ENCODE assay signal across 10 cellular contexts in the genomic region with DNA sequence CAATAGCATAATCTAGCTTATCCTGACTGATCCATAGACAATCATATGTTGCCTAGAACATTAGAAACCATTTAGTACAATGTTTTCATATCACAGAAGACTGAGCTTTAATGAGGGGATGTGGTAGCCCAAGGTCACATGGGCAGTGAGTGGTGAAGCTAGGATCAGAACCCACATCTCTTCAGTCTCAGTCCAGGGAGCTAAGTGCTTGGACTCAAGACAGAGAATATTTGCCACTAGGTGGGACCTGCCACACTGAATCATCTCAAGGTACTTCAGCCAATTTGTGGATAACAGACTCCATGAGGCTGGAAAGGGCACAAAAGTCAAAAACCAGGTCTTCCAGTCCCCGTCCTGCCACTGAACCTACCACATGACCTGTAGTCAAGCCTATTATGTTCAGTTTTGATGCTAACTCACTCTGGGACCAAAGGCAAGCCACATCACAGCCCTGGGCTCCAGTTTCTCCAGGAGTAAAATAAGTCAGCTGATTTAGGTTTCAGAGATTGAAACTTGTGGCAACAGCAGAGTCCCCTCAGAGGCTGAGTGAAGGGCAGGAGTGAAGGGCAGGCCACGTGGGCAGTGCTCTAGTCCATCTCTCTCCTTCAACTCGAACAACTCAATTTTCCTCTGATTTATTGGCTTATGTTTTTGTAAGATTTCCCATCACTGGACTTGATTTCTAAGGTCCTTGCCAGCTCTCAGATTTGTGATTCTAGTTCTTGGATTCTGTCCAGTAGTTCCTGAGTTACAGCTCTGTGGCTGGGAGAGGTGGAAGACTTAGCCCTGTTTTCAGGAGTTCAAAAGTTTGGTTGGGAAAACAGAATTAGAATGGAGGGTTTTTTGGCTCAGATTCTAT.
DNase-seq lines count a peak whose midpoint lies in the region; TF ChIP-seq lines count a peak whose summit lies in the region.
"Had no signal": no experiment of that assay in that cellular context is flagged by ENCODE, and none has a peak within 500 bp of the region (broad histone marks: within the 10 kb centered on the region; RNA-seq: fewer than 3 reads in every experiment).

No MANE protein-coding gene starts in this region.

- peak; percentile 6 for TF ChIP-seq CTCF in HFF-Myc (IDR thresholded peaks at IDR 0.05; ENCODE audit: low read depth, low read length, missing control alignments)
- 0 out of 2 replicates have a peak, but pooled peaks have one; percentile 5 for TF ChIP-seq CTCF in VCaP (conservative IDR thresholded peaks at IDR 0.05)
- no peak for TF ChIP-seq CTCF in fibroblast of lung (conservative IDR thresholded peaks at IDR 0.05 in 1 of 2, IDR thresholded peaks at IDR 0.05 in 1 of 2; ENCODE audit: low read depth in 1 of 2, low read length in 2 of 2)
- peak; percentile 13 for TF ChIP-seq CTCF in retinal pigment epithelial cell (conservative IDR thresholded peaks at IDR 0.05; ENCODE audit: low read depth, low read length)

- H3K27me3 ChIP-seq in fibroblast of lung (ENCODE audit: control insufficient read depth, insufficient read depth, low read length) = no peaks in the 10 kb centered on the region

- no peak overlapping the region for H3K9ac ChIP-seq in fibroblast of lung (ENCODE audit: insufficient read depth, low read length)

- peak overlapping the region; percentile 37 for H3K27ac ChIP-seq in VCaP
- no peak overlapping the region for H3K27ac ChIP-seq in fibroblast of lung (ENCODE audit: insufficient read depth, low read length)

- no peaks in the 10 kb centered on the region for H4K20me1 ChIP-seq in fibroblast of lung (ENCODE audit: control insufficient read depth, extremely low read depth, insufficient read depth, low read length)

- DNase-seq in HFF-Myc (ENCODE audit: extremely low read depth, low read depth) = no peak
- peak; percentile 46 to 65 for DNase-seq in fibroblast of lung (ENCODE audit: low read depth in 2 of 2)
- peak; percentile 69 for DNase-seq in retinal pigment epithelial cell (ENCODE audit: low read depth)
- no peak for DNase-seq in nucleus accumbens (lab: John Stamatoyannopoulos, UW)
- no peak for DNase-seq in OCI-M2 (lab: John Stamatoyannopoulos, UW; ENCODE audit: unreplicated experiment)
- no peak for DNase-seq in DMS153 (lab: John Stamatoyannopoulos, UW)
- DNase-seq: activated CD4-positive, alpha-beta T cell treated with anti-CD3 and anti-CD28 coated beads, Interleukin-2, amount 50 U/mL, for 4 hours; activated naive CD8-positive, alpha-beta T cell treated with anti-CD3 and anti-CD28 coated beads for 36 hours; NCI-H69 had no signal

- peaks cover 8% of the 10 kb centered on the region for H3K4me1 ChIP-seq in fibroblast of lung (ENCODE audit: control insufficient read depth, extremely low read depth, insufficient read depth, low read length)

- no peaks in the 10 kb centered on the region for H3K9me3 ChIP-seq in fibroblast of lung (ENCODE audit: control insufficient read depth, insufficient read depth, low read depth, low read length)

- no peak overlapping the region for H3K4me2 ChIP-seq in fibroblast of lung (ENCODE audit: extremely low read depth, insufficient read depth, low read length)

- no peak overlapping the region for H3K4me3 ChIP-seq in HFF-Myc (replicated peaks; ENCODE audit: low read depth, low read length)
- H3K4me3 ChIP-seq in fibroblast of lung (replicated peaks in 1 of 4; ENCODE audit: control extremely low read depth in 1 of 4, insufficient read depth in 1 of 4, low read depth in 3 of 4, low read length in 4 of 4) = no peak overlapping the region
- no peak overlapping the region for H3K4me3 ChIP-seq in retinal pigment epithelial cell (ENCODE audit: low read length)

- no peaks in the 10 kb centered on the region for H3K79me2 ChIP-seq in fibroblast of lung (ENCODE audit: control insufficient read depth, insufficient read depth, low read length)

- no peak overlapping the region for H2AFZ ChIP-seq in fibroblast of lung (ENCODE audit: low read length)

- H3K36me3 ChIP-seq in fibroblast of lung (ENCODE audit: control insufficient read depth, insufficient read depth, low read length) = no peaks in the 10 kb centered on the region

Comparison
In these comparisons a context has a peak if more than half of its experiments do, and no peak if none do; other contexts are left out.
1. DNase-seq: peak in fibroblast of lung (2 of 2) and retinal pigment epithelial cell (single experiment); none in HFF-Myc (single experiment), nucleus accumbens (0 of 56), OCI-M2 (single experiment) and DMS153 (single experiment).
2. CTCF ChIP-seq: peak in HFF-Myc (single experiment), VCaP (single experiment) and retinal pigment epithelial cell (single experiment); none in fibroblast of lung (0 of 2).